ENCODE assay signal across 22 cellular contexts in the genomic region with DNA sequence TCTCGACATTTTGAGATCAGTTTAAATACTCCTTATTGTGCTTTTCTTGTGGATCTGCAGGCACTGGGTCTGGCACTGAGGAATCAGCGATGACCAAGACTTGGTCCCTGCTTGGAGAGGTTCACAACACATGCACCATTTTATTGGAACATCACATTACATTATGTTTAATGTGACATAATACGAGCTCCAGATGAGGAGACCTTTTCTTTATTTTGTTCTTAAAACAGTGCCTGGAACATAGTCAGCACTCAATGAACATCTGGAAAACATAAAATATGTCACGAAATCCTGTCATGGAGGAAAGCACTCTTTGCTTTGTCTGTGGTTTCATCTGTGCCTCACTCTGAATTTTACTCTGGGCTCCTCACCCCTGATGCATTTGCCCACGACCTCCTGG.
"Had no signal": no experiment of that assay in that cellular context is flagged by ENCODE, and none has a peak within 500 bp of the region (broad histone marks: within the 10 kb centered on the region; RNA-seq: fewer than 3 reads in every experiment).

No MANE protein-coding gene starts in this region.

- ATAC-seq: left colon; left lung; lower lobe of right lung; natural killer cell; right lobe of liver; stimulated activated memory B cell treated with anti-CD40 and anti-IgM and Interleukin-4, amounts not matched to agents 10 μg/mL and 1 μg/mL and 100 μg/mL, for 72 hours had no signal

- H3K4me3 Mint-ChIP-seq: immature natural killer cell; naive B cell; natural killer cell; stimulated activated memory B cell treated with anti-CD40 and anti-IgM and Interleukin-4, amounts not matched to agents 10 μg/mL and 1 μg/mL and 100 μg/mL, for 72 hours; stimulated activated naive CD8-positive, alpha-beta T cell treated with anti-CD3 and anti-CD28 coated beads, Interleukin-15, Interleukin-2, amounts not matched to agents 100 ng/mL and 50 ng/mL, for 24 hours; type B pancreatic cell had no signal

- H3K27me3 Mint-ChIP-seq: progenitor cell of endocrine pancreas; stimulated activated naive CD8-positive, alpha-beta T cell treated with anti-CD3 and anti-CD28 coated beads, Interleukin-15, Interleukin-2, amounts not matched to agents 100 ng/mL and 50 ng/mL, for 24 hours; type B pancreatic cell had no signal

- DNase-seq: hypothalamus; immature natural killer cell; kidney; left colon; left lung; lower lobe of right lung; mammary epithelial cell; mesenchymal stem cell; naive B cell; natural killer cell; ovary; right lobe of liver; stimulated activated CD4-positive, alpha-beta T cell treated with anti-CD3 and anti-CD28 coated beads, Interleukin-1b, Interleukin-23, amount 100 ng/mL, for 48 hours; stimulated activated CD4-positive, alpha-beta T cell treated with anti-CD3 and anti-CD28 coated beads, Interleukin-2, amount 100 ng/mL, for 48 hours; stimulated activated CD4-positive, alpha-beta T cell treated with anti-CD3 and anti-CD28 coated beads, Interleukin-4, amount 100 ng/mL, for 4 hours; stimulated activated CD8-positive, alpha-beta memory T cell treated with anti-CD3 and anti-CD28 coated beads, Interleukin-4, amount 100 ng/mL, for 48 hours; tibial artery; uterus had no signal

- H3K36me3 Mint-ChIP-seq: immature natural killer cell, natural killer cell, type B pancreatic cell had no signal

- H3K9me3 Mint-ChIP-seq: natural killer cell, type B pancreatic cell had no signal

- H3K27ac Mint-ChIP-seq: immature natural killer cell; naive B cell; natural killer cell; progenitor cell of endocrine pancreas; stimulated activated memory B cell treated with anti-CD40 and anti-IgM and Interleukin-4, amounts not matched to agents 10 μg/mL and 1 μg/mL and 100 μg/mL, for 72 hours; stimulated activated naive CD8-positive, alpha-beta T cell treated with anti-CD3 and anti-CD28 coated beads, Interleukin-15, Interleukin-2, amounts not matched to agents 100 ng/mL and 50 ng/mL, for 24 hours; type B pancreatic cell had no signal

- H3K4me1 Mint-ChIP-seq: immature natural killer cell; natural killer cell; stimulated activated memory B cell treated with anti-CD40 and anti-IgM and Interleukin-4, amounts not matched to agents 10 μg/mL and 1 μg/mL and 100 μg/mL, for 72 hours had no signal
